10 cellular contexts compared by ENCODE assay signal in genomic region chr20:60695223-60695622, GRCh38.
A peak's percentile ranks its signal among the peaks of the same experiment; 100 is the strongest.
DNase-seq lines count a peak whose midpoint lies in the region; ATAC-seq and TF ChIP-seq lines count a peak whose summit lies in the region.
"Had no signal": no experiment of that assay in that cellular context is flagged by ENCODE, and none has a peak within 500 bp of the region (broad histone marks: within the 10 kb centered on the region; RNA-seq: fewer than 3 reads in every experiment).

No MANE protein-coding gene starts in this region.

- no peak overlapping the region for H3K4me3 ChIP-seq in RWPE2 (ENCODE audit: severe bottlenecking)
- H3K4me3 ChIP-seq: coronary artery had no signal

- H3K9me3 ChIP-seq in RWPE2 (ENCODE audit: severe bottlenecking): no peaks in the 10 kb centered on the region
- H3K9me3 ChIP-seq: BE2C had no signal

- H3K27me3 ChIP-seq in RWPE2 (ENCODE audit: insufficient read depth, poor library complexity, severe bottlenecking) (peaks cover 70% of the 10 kb centered on the region), foreskin keratinocyte (no peaks in the 10 kb centered on the region)
- H3K27me3 ChIP-seq: BE2C had no signal

- H3K36me3 ChIP-seq in RWPE2 (ENCODE audit: low read depth): no peaks in the 10 kb centered on the region
- H3K36me3 ChIP-seq: BE2C had no signal

- ATAC-seq in RWPE2 (ENCODE audit: low read depth) (peak; percentile 93), foreskin keratinocyte (peak; percentile 86), Right ventricle myocardium inferior (no peak), GM21723 (IDR thresholded peaks at IDR 0.05; ENCODE audit: unreplicated experiment) (no peak)

- DNase-seq in activated T-cell treated with anti-CD3 and anti-CD28 coated beads for 48 hours (ENCODE audit: low read depth) (peak; percentile 31), activated T-cell treated with anti-CD3 and anti-CD28 coated beads for 4 hours (no peak), RWPE2 (ENCODE audit: low spot score) (no peak), foreskin keratinocyte (peak; percentile 31 to 38), Right ventricle myocardium inferior (ENCODE audit: missing footprints) (no peak), NCI-H345 (lab: John Stamatoyannopoulos, UW) (no peak)
- DNase-seq in stimulated activated CD8-positive, alpha-beta memory T cell treated with anti-CD3 and anti-CD28 coated beads, Interleukin-4, amount 100 ng/mL, for 48 hours: peak; percentile 56
- DNase-seq: BE2C had no signal

- H3K27ac ChIP-seq in RWPE2 (ENCODE audit: poor library complexity, severe bottlenecking): no peak overlapping the region
- H3K27ac ChIP-seq in foreskin keratinocyte: no peak overlapping the region
- H3K27ac ChIP-seq: coronary artery had no signal

- intact Hi-C loops in Right ventricle myocardium inferior (cut with DNase I): no loop called here

- H3K4me1 ChIP-seq in RWPE2 (ENCODE audit: insufficient read depth, poor library complexity, severe bottlenecking) (peaks cover 3% of the 10 kb centered on the region), foreskin keratinocyte (no peaks in the 10 kb centered on the region)
- H3K4me1 ChIP-seq: BE2C had no signal

- TF ChIP-seq CTCF in RWPE2 (IDR thresholded peaks at IDR 0.05; ENCODE audit: poor library complexity, severe bottlenecking) (no peak), foreskin keratinocyte (conservative IDR thresholded peaks at IDR 0.05) (no peak)

Comparison
In these comparisons a context has a peak if more than half of its experiments do, and no peak if none do; other contexts are left out.
1. DNase-seq: peak in activated T-cell treated with anti-CD3 and anti-CD28 coated beads for 48 hours (single experiment), foreskin keratinocyte (2 of 2) and stimulated activated CD8-positive, alpha-beta memory T cell treated with anti-CD3 and anti-CD28 coated beads, Interleukin-4, amount 100 ng/mL, for 48 hours (single experiment); none in activated T-cell treated with anti-CD3 and anti-CD28 coated beads for 4 hours (single experiment), RWPE2 (single experiment), Right ventricle myocardium inferior (single experiment) and NCI-H345 (single experiment).
2. ATAC-seq: peak in RWPE2 (single experiment) and foreskin keratinocyte (single experiment); none in Right ventricle myocardium inferior (single experiment) and GM21723 (single experiment).